Comparison of ENCODE assay signal across 15 cellular contexts in genomic region chr19:10091892-10092641, GRCh38. TPM values are rescaled to one million over a fixed set of nuclear protein-coding genes. Genes with fewer than 3 reads are reported as not detected.
DNase-seq lines count a peak whose midpoint lies in the region; ATAC-seq lines count a peak whose summit lies in the region.
"Had no signal": no experiment of that assay in that cellular context is flagged by ENCODE, and none has a peak within 500 bp of the region (broad histone marks: within the 10 kb centered on the region; RNA-seq: fewer than 3 reads in every experiment).

No MANE protein-coding gene starts in this region.

- H3K4me1 ChIP-seq in CD4-positive, alpha-beta memory T cell (ENCODE audit: insufficient read depth, low read length), result peaks cover 18% of the 10 kb centered on the region

- CTCF ChIA-PET in CD4-positive, alpha-beta memory T cell (lab: Charles Lee; ENCODE audit: partially characterized antibody), result no interaction called here

- H3K27ac ChIP-seq in CD4-positive, alpha-beta memory T cell (ENCODE audit: low read depth, low read length), result no peak overlapping the region
- H3K27ac ChIP-seq: cardiac muscle cell, VCaP had no signal

- no peaks in the 10 kb centered on the region for H3K9me3 ChIP-seq in CD4-positive, alpha-beta memory T cell (ENCODE audit: control insufficient read depth in 1 of 2, low read length in 2 of 2)
- H3K9me3 ChIP-seq: SK-N-SH had no signal

- no peaks in the 10 kb centered on the region for H3K27me3 Mint-ChIP-seq in CD4-positive, alpha-beta memory T cell
- H3K27me3 Mint-ChIP-seq in central memory CD8-positive, alpha-beta T cell, result no peaks in the 10 kb centered on the region

- intact Hi-C loops in CD4-positive, alpha-beta memory T cell (cut with micrococcal nuclease), result no loop called here

- POLR2A ChIA-PET in CD4-positive, alpha-beta memory T cell (lab: Charles Lee; ENCODE audit: partially characterized antibody), result interaction anchor here (1.1 kb wide), 1 partner anchor 12 kb away, joined by 3 read pairs; no protein-coding TSS in a partner anchor

- peak overlapping the region in 1 of 8 donors; percentile 25 for H3K4me3 Mint-ChIP-seq in CD4-positive, alpha-beta memory T cell
- H3K4me3 Mint-ChIP-seq in central memory CD8-positive, alpha-beta T cell, result no peak overlapping the region

- H3K4me1 Mint-ChIP-seq in CD4-positive, alpha-beta memory T cell, result peaks cover 7 to 25% (median 13%) of the 10 kb centered on the region in 4 donors
- peaks cover 21% of the 10 kb centered on the region for H3K4me1 Mint-ChIP-seq in central memory CD8-positive, alpha-beta T cell

- no peak overlapping the region for H3K4me3 ChIP-seq in CD4-positive, alpha-beta memory T cell (ENCODE audit: low read length in 2 of 2)
- H3K4me3 ChIP-seq: cardiac muscle cell had no signal

- peaks cover 24 to 39% of the 10 kb centered on the region in 2 donors for H3K36me3 Mint-ChIP-seq in CD4-positive, alpha-beta memory T cell
- peaks cover 31% of the 10 kb centered on the region for H3K36me3 Mint-ChIP-seq in central memory CD8-positive, alpha-beta T cell (ENCODE audit: insufficient read depth)

- DNase-seq in CD4-positive, alpha-beta memory T cell, result no peak
- peak; percentile 26 for DNase-seq in M059J (ENCODE audit: low read depth)
- no peak for DNase-seq in central memory CD8-positive, alpha-beta T cell (ENCODE audit: low spot score in 2 of 2)
- no peak for DNase-seq in NCI-H1417 treated with DMSO at 0.1 percent for 48 hours (lab: John Stamatoyannopoulos, UW)
- DNase-seq in HCEC 1CT, result no peak
- DNase-seq: AML-193; DMS53; effector CD4-positive, alpha-beta T cell; GOT3; NCI-H2029 treated with DMSO at 0.1 percent for 48 hours; NCI-H524; SK-N-SH had no signal

- no peak for ATAC-seq in central memory CD8-positive, alpha-beta T cell (replicated peaks; ENCODE audit: extremely low read depth, poor library complexity, severe bottlenecking)
- ATAC-seq in HG03097 (IDR thresholded peaks at IDR 0.05; ENCODE audit: low FRiP score, unreplicated experiment), result no peak

- H3K27ac Mint-ChIP-seq in CD4-positive, alpha-beta memory T cell, result peak overlapping the region in 6 of 7 donors; percentile 30 to 79 (median 64)
- H3K27ac Mint-ChIP-seq in central memory CD8-positive, alpha-beta T cell (ENCODE audit: low read depth), result peak overlapping the region; percentile 80

- H3K9me3 Mint-ChIP-seq in CD4-positive, alpha-beta memory T cell, result peaks cover 0 to 2% (median 0%) of the 10 kb centered on the region in 8 donors
- H3K9me3 Mint-ChIP-seq in central memory CD8-positive, alpha-beta T cell, result no peaks in the 10 kb centered on the region

- H3K36me3 ChIP-seq in CD4-positive, alpha-beta memory T cell (ENCODE audit: insufficient read depth, low read length), result peaks cover 23% of the 10 kb centered on the region
- H3K36me3 ChIP-seq: cardiac muscle cell had no signal

- no peaks in the 10 kb centered on the region for H3K27me3 ChIP-seq in CD4-positive, alpha-beta memory T cell (ENCODE audit: insufficient read depth, low read length)

RNA-seq across cellular contexts. Expression of gene SHFL, which starts 6.0 kb away (rescaled TPM):
- 100 to 1,000 TPM; 112 TPM for total RNA-seq in CD4-positive, alpha-beta memory T cell
- 10 to 100 TPM; 25.7 to 58.2 TPM for polyA plus RNA-seq in CD4-positive, alpha-beta memory T cell
- total RNA-seq in M059J (2014; rRNA removed; shearing (Covaris generic)), result 80.9 and 98.9 TPM in 2 replicates

RNA-seq across cellular contexts. Expression of gene ANGPTL6, which starts 10.4 kb away (rescaled TPM):
- under 1 TPM; 0.52 to 0.83 TPM for total RNA-seq in CD4-positive, alpha-beta memory T cell
- under 1 TPM; 0.19 to 0.29 TPM for polyA plus RNA-seq in CD4-positive, alpha-beta memory T cell
- 0.25 TPM in 1 of 2 replicates, not detected in the other for total RNA-seq in M059J (2014; rRNA removed; shearing (Covaris generic))

RNA-seq across cellular contexts. Expression of gene PPAN, which starts 14.1 kb away (rescaled TPM):
- total RNA-seq in CD4-positive, alpha-beta memory T cell, result 100 to 1,000 TPM in 1 of 2 experiments, 10 to 100 TPM in 1; 92.5 to 102 TPM
- polyA plus RNA-seq in CD4-positive, alpha-beta memory T cell, result 10 to 100 TPM; 14.5 to 51.1 TPM
- 20.9 and 25.0 TPM in 2 replicates for total RNA-seq in M059J (2014; rRNA removed; shearing (Covaris generic))

RNA-seq across cellular contexts. Expression of gene P2RY11, which starts 19.4 kb away (rescaled TPM):
- total RNA-seq in CD4-positive, alpha-beta memory T cell, result 10 to 100 TPM; 42.6 to 49.7 TPM
- polyA plus RNA-seq in CD4-positive, alpha-beta memory T cell, result 1 to 10 TPM in 1 of 2 donors, under 1 TPM in 1; 0.24 to 4.7 TPM
- total RNA-seq in M059J (2014; rRNA removed; shearing (Covaris generic)), result 0.96 and 6.5 TPM in 2 replicates

RNA-seq across cellular contexts. Expression of gene EIF3G, which starts 27.6 kb away (rescaled TPM):
- total RNA-seq in CD4-positive, alpha-beta memory T cell, result 100 to 1,000 TPM; 306 to 315 TPM
- 100 to 1,000 TPM; 226 to 239 TPM for polyA plus RNA-seq in CD4-positive, alpha-beta memory T cell
- 261 and 266 TPM in 2 replicates for total RNA-seq in M059J (2014; rRNA removed; shearing (Covaris generic))
